In the genomic region with DNA sequence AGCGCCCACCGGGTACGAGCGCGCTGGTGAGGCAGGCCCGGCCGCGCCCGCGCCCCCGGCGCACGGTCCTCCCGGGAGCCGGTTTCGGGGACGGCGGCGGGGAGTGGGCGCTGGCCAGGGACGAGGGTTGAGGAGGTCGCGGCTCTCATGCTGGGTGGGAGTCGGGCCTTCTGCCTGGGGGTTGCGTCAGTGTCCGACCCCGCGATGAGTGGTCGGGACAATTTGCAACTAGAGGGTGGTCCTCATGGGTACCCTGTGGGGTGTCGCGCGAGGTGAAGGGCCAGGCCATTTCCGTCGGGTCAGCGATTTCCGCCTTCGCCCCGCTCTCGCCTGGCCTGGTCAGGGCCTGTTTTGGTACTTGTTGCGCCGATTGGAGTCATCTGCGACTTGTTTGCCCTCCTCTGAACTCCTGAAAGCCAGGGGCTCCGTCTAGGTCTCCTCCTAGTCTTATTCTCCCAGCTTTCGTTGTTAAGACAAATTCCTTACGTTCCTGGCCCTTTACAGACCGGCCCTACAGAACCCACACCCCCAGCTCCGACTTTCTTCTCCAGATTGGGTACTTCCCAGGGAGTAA, we compare ENCODE assay signal across 8 cellular contexts. TPM values are rescaled to one million over a fixed set of nuclear protein-coding genes. Genes with fewer than 3 reads are reported as not detected.
DNase-seq lines count a peak whose midpoint lies in the region; ATAC-seq and TF ChIP-seq lines count a peak whose summit lies in the region.

No MANE protein-coding gene starts in this region.

- CTCF ChIA-PET in BJ (lab: Yijun Ruan, JAX) = no interaction called here

- H3K9ac ChIP-seq in HUES64 (ENCODE audit: low read depth, low read length) = peak overlapping the region; percentile 96

- H3K4me1 ChIP-seq in HUES64 (ENCODE audit: insufficient read depth, low read length) = peaks cover 28% of the 10 kb centered on the region
- peaks cover 30 to 51% of the 10 kb centered on the region in 2 donors for H3K4me1 ChIP-seq in adrenal gland (replicated peaks in 1 of 2)

- intact Hi-C loops in adrenal gland (cut with DNase I) = no loop called here

- H3K4me3 ChIP-seq in BJ (ENCODE audit: low read depth, low read length) = peak overlapping the region; percentile 97
- peak overlapping the region; percentile 99 for H3K4me3 ChIP-seq in HUES64 (ENCODE audit: low read length)
- peak overlapping the region; percentile 7 to 93 (median 56) for H3K4me3 ChIP-seq in adrenal gland
- peak overlapping the region; percentile 49 to 89 (median 74) for H3K4me3 ChIP-seq in skin epidermis

- H3K27ac ChIP-seq in HUES64 (ENCODE audit: low read depth, low read length) (peak overlapping the region; percentile 96), adrenal gland (peak overlapping the region; percentile 89 to 99 (median 94)), skin epidermis (peak overlapping the region; percentile 77 to 99 (median 96))

- TF ChIP-seq POLR2A in adrenal gland (IDR thresholded peaks at IDR 0.05) = no peak

- H3K27me3 ChIP-seq in BJ (ENCODE audit: control insufficient read depth, insufficient read depth, low read length) = no peaks in the 10 kb centered on the region
- H3K27me3 ChIP-seq in HUES64 (ENCODE audit: insufficient read depth, low read length) = no peaks in the 10 kb centered on the region
- no peaks in the 10 kb centered on the region for H3K27me3 ChIP-seq in adrenal gland

- POLR2A ChIA-PET in BJ (lab: Charles Lee) = no interaction called here

- under 1% methylated on average over 46 of the region's 47 CpGs for whole genome bisulfite sequencing in HUES64
- WGBS in adrenal gland, 4 donors = 0 to 1% (median 0%) methylated on average over 8 to 47 of the region's 47 CpGs

- no peak for DNase-seq in BJ (ENCODE audit: low read depth)
- peak; percentile 34 to 68 (median 44) for DNase-seq in adrenal gland
- peak; percentile 49 for DNase-seq in iPS-NIHi11 (ENCODE audit: low spot score)
- DNase-seq in NK-92 (lab: John Stamatoyannopoulos, UW; ENCODE audit: unreplicated experiment) = no peak

- peaks cover 1% of the 10 kb centered on the region; the same call in 1 of the 2 replicates for H3K36me3 ChIP-seq in BJ (ENCODE audit: control insufficient read depth, insufficient read depth, low read length)
- H3K36me3 ChIP-seq in HUES64 (ENCODE audit: insufficient read depth, low read length) = no peaks in the 10 kb centered on the region
- H3K36me3 ChIP-seq in adrenal gland (replicated peaks in 1 of 2) = no peaks in the 10 kb centered on the region

- TF ChIP-seq CTCF in BJ (IDR thresholded peaks at IDR 0.05; ENCODE audit: insufficient read depth, low read depth, low read length) = no peak
- TF ChIP-seq CTCF in adrenal gland (IDR thresholded peaks at IDR 0.05) = no peak

- ATAC-seq in GM18909 (IDR thresholded peaks at IDR 0.05; ENCODE audit: poor library complexity, unreplicated experiment) (peak; percentile 17), GM18858 (IDR thresholded peaks at IDR 0.05; ENCODE audit: unreplicated experiment) (no peak)

- H3K9me3 ChIP-seq in HUES64 (ENCODE audit: insufficient read depth, low read depth, low read length) = no peaks in the 10 kb centered on the region
- H3K9me3 ChIP-seq in adrenal gland (replicated peaks in 1 of 3) = no peaks in the 10 kb centered on the region

RNA-seq across cellular contexts. Expression of a gene that starts 14.9 kb away (rescaled TPM):
- polyA plus RNA-seq in BJ (2011; rRNA removed) (21.7 and 30.7 TPM in 2 replicates), adrenal gland (10 to 100 TPM; 67.5 to 96.3 (median 86.3) TPM)
- polyA minus RNA-seq in BJ (2011; rRNA and poly(A)+ RNA removed) = 23.6 and 24.9 TPM in 2 replicates
- polyA plus RNA-seq in HUES64 (2013, experiment 1 of 2) = 39.8 TPM
- polyA plus RNA-seq in HUES64 (2013, experiment 2 of 2) = 44.8 TPM
- 10 to 100 TPM; 42.0 to 66.0 (median 51.5) TPM for total RNA-seq in adrenal gland

RNA-seq across cellular contexts. Expression of a gene that starts 15.1 kb away (rescaled TPM):
- polyA plus RNA-seq in BJ (2011; rRNA removed) (0.93 and 1.5 TPM in 2 replicates), adrenal gland (1 to 10 TPM; 1.2 to 2.9 (median 1.3) TPM)
- 1.4 and 2.0 TPM in 2 replicates for polyA minus RNA-seq in BJ (2011; rRNA and poly(A)+ RNA removed)
- 1.7 TPM for polyA plus RNA-seq in HUES64 (2013, experiment 1 of 2)
- 1.5 TPM for polyA plus RNA-seq in HUES64 (2013, experiment 2 of 2)
- 1 to 10 TPM; 1.8 to 3.7 (median 2.8) TPM for total RNA-seq in adrenal gland

RNA-seq across cellular contexts. Expression of a gene that starts 36.9 kb away (rescaled TPM):
- polyA plus RNA-seq in BJ (2011; rRNA removed) (not detected in 2 replicates), adrenal gland (not detected)
- 0.26 TPM in 1 of 2 replicates, not detected in the other for polyA minus RNA-seq in BJ (2011; rRNA and poly(A)+ RNA removed)
- polyA plus RNA-seq in HUES64 (2013, experiment 1 of 2) = not detected
- polyA plus RNA-seq in HUES64 (2013, experiment 2 of 2) = not detected
- not detected for total RNA-seq in adrenal gland

RNA-seq across cellular contexts. Expression of a gene that starts 42.4 kb away (rescaled TPM):
- polyA plus RNA-seq in BJ (2011; rRNA removed) (14.7 and 27.0 TPM in 2 replicates), adrenal gland (10 to 100 TPM in 1 of 3 donors, 1 to 10 TPM in 2; 6.9 to 42.8 (median 9.2) TPM)
- 9.7 and 12.6 TPM in 2 replicates for polyA minus RNA-seq in BJ (2011; rRNA and poly(A)+ RNA removed)
- 11.1 TPM for polyA plus RNA-seq in HUES64 (2013, experiment 1 of 2)
- 17.8 TPM for polyA plus RNA-seq in HUES64 (2013, experiment 2 of 2)
- 10 to 100 TPM; 16.9 to 43.1 (median 20.4) TPM for total RNA-seq in adrenal gland

RNA-seq across cellular contexts. Expression of a gene that starts 57.4 kb away (rescaled TPM):
- 10.0 and 10.6 TPM in 2 replicates for polyA plus RNA-seq in BJ (2011; rRNA removed)
- polyA minus RNA-seq in BJ (2011; rRNA and poly(A)+ RNA removed) = 4.6 and 7.5 TPM in 2 replicates
- polyA plus RNA-seq in HUES64 (2013, experiment 1 of 2) = 8.6 TPM
- polyA plus RNA-seq in HUES64 (2013, experiment 2 of 2) = 7.4 TPM
- 10 to 100 TPM in 7 of 8 donors, 1 to 10 TPM in 1; 8.6 to 22.2 (median 12.4) TPM for total RNA-seq in adrenal gland
- polyA plus RNA-seq in adrenal gland = 10 to 100 TPM in 1 of 3 donors, 1 to 10 TPM in 2; 4.1 to 15.4 (median 5.7) TPM

Comparison
In these comparisons a context has a peak if more than half of its experiments do, and no peak if none do; other contexts are left out.
1. DNase-seq: peak in adrenal gland (7 of 7) and iPS-NIHi11 (single experiment); none in BJ (single experiment) and NK-92 (single experiment).
2. Peak in every context shown above with its lines, with median percentiles within 50 percentile points of each other: H3K4me3 ChIP-seq and H3K27ac ChIP-seq.